In the genomic region with DNA sequence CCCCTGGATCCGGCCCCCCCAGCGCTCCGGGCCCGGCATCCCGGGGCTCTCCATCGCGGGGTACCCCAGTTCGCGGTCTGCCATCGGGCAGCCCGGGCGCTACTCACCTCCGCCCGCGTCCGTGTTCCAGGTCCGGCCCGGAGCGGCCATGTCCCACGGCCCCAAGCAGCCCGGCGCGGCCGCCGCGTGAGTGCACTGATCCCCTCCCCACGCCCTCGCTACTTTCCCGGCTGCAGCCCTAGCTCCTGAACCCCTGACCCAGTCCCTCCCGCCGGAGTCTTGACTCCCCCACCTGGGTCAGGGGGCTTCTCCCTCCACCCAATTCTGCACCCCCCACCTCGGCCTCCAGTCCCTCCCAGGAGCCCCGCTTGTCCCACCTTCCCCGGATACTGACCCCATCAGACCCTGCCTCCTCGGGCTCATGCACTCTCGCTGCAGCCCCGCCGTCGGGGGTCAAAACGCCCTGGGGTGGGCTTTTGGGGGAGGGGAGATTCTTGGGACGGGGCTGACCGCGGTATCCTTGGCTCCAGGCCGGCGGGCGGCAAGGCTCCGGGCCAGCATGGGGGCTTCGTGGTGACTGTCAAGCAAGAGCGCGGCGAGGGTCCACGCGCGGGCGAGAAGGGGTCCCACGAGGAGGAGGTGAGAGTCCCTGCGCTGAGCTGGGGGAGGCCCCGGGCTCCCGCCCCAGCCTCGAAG, we compare ENCODE assay signal across 1 cellular context.
A peak's percentile ranks its signal among the peaks of the same experiment; 100 is the strongest.
TF ChIP-seq lines count a peak whose summit lies in the region.

No MANE protein-coding gene starts in this region.

TF ChIP-seq in HepG2, 621 proteins besides CTCF, POLR2A, EP300 and RAD21:
- TF ChIP-seq, protein P1, sequence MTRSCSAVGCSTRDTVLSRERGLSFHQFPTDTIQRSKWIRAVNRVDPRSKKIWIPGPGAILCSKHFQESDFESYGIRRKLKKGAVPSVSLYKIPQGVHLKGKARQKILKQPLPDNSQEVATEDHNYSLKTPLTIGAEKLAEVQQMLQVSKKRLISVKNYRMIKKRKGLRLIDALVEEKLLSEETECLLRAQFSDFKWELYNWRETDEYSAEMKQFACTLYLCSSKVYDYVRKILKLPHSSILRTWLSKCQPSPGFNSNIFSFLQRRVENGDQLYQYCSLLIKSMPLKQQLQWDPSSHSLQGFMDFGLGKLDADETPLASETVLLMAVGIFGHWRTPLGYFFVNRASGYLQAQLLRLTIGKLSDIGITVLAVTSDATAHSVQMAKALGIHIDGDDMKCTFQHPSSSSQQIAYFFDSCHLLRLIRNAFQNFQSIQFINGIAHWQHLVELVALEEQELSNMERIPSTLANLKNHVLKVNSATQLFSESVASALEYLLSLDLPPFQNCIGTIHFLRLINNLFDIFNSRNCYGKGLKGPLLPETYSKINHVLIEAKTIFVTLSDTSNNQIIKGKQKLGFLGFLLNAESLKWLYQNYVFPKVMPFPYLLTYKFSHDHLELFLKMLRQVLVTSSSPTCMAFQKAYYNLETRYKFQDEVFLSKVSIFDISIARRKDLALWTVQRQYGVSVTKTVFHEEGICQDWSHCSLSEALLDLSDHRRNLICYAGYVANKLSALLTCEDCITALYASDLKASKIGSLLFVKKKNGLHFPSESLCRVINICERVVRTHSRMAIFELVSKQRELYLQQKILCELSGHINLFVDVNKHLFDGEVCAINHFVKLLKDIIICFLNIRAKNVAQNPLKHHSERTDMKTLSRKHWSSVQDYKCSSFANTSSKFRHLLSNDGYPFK (CRISPR knock-in tag; IDR thresholded peaks at IDR 0.05; ENCODE audit: borderline replicate concordance), result 0 out of 2 replicates have a peak, but pooled peaks have one; percentile 29
- TF ChIP-seq ZNF768 (CRISPR knock-in tag; IDR thresholded peaks at IDR 0.05) (peak; percentile 8; the same call in 1 of the 2 replicates), ZNF660 (CRISPR knock-in tag; IDR thresholded peaks at IDR 0.05; ENCODE audit: borderline replicate concordance, low read depth) (no peak), ZNF776 (CRISPR knock-in tag; IDR thresholded peaks at IDR 0.05) (0 out of 2 replicates have a peak, but pooled peaks have one; percentile 57), ZNF235 (CRISPR knock-in tag; IDR thresholded peaks at IDR 0.05; ENCODE audit: borderline replicate concordance) (peak; percentile 64; the same call in 1 of the 2 replicates), SRSF1 (optimal IDR thresholded peaks at IDR 0.05; ENCODE audit: low read depth, low read length) (peak; percentile 45), ZNF121 (CRISPR knock-in tag; IDR thresholded peaks at IDR 0.05) (peak; percentile 98), ZNF33B (CRISPR knock-in tag; IDR thresholded peaks at IDR 0.05) (0 out of 2 replicates have a peak, but pooled peaks have one; percentile 28), PHF8 (CRISPR knock-in tag; IDR thresholded peaks at IDR 0.05) (0 out of 2 replicates have a peak, but pooled peaks have one; percentile 15), ZFP1 (CRISPR knock-in tag; IDR thresholded peaks at IDR 0.05) (no peak), SNAPC2 (CRISPR knock-in tag; IDR thresholded peaks at IDR 0.05) (0 out of 2 replicates have a peak, but pooled peaks have one; percentile 36), HNRNPK (IDR thresholded peaks at IDR 0.05; ENCODE audit: low read depth, low read length, poor library complexity, severe bottlenecking) (peak; percentile 15), TCF12 (IDR thresholded peaks at IDR 0.05) (no peak), TCF12 (CRISPR knock-in tag; IDR thresholded peaks at IDR 0.05) (0 out of 2 replicates have a peak, but pooled peaks have one; percentile 23), ZNF329 (CRISPR knock-in tag; IDR thresholded peaks at IDR 0.05; ENCODE audit: low read depth) (no peak), TAF1 (CRISPR knock-in tag; IDR thresholded peaks at IDR 0.05) (0 out of 2 replicates have a peak, but pooled peaks have one; percentile 21), ZNF546 (CRISPR knock-in tag; conservative IDR thresholded peaks at IDR 0.05) (0 out of 2 replicates have a peak, but pooled peaks have one; percentile 50), ZNF333 (CRISPR knock-in tag; IDR thresholded peaks at IDR 0.05; ENCODE audit: borderline replicate concordance) (0 out of 2 replicates have a peak, but pooled peaks have one; percentile 29), KLF9 (CRISPR knock-in tag; IDR thresholded peaks at IDR 0.05; ENCODE audit: low read depth) (no peak), RBFOX2 (IDR thresholded peaks at IDR 0.05; ENCODE audit: low read depth, low read length) (peak; percentile 54), RXRA (CRISPR knock-in tag; IDR thresholded peaks at IDR 0.05) (peak; percentile 5; the same call in 1 of the 2 replicates), MYC (CRISPR knock-in tag; IDR thresholded peaks at IDR 0.05; ENCODE audit: borderline replicate concordance) (peak; percentile 21; the same call in 1 of the 2 replicates), ZSCAN21 (CRISPR knock-in tag; IDR thresholded peaks at IDR 0.05; ENCODE audit: borderline replicate concordance) (0 out of 2 replicates have a peak, but pooled peaks have one; percentile 42), ZFY (CRISPR knock-in tag; IDR thresholded peaks at IDR 0.05) (peak; percentile 32; the same call in 1 of the 2 replicates), NR2F2 (IDR thresholded peaks at IDR 0.05; ENCODE audit: borderline replicate concordance, low read depth) (no peak), ZNF891 (CRISPR knock-in tag; IDR thresholded peaks at IDR 0.05) (0 out of 2 replicates have a peak, but pooled peaks have one; percentile 18), IRX3 (CRISPR knock-in tag; IDR thresholded peaks at IDR 0.05; ENCODE audit: borderline replicate concordance, low read depth) (0 out of 2 replicates have a peak, but pooled peaks have one; percentile 31), YY1 (IDR thresholded peaks at IDR 0.05; ENCODE audit: insufficient read depth, insufficient replicate concordance, low read depth, low read length) (peak; percentile 57), ZBTB42 (CRISPR knock-in tag; IDR thresholded peaks at IDR 0.05) (0 out of 2 replicates have a peak, but pooled peaks have one; percentile 24), ZNF749 (CRISPR knock-in tag; IDR thresholded peaks at IDR 0.05; ENCODE audit: borderline replicate concordance) (no peak), ZNF777 (CRISPR knock-in tag; IDR thresholded peaks at IDR 0.05) (peak; percentile 52; the same call in 1 of the 2 replicates)
- TF ChIP-seq, protein P2, sequence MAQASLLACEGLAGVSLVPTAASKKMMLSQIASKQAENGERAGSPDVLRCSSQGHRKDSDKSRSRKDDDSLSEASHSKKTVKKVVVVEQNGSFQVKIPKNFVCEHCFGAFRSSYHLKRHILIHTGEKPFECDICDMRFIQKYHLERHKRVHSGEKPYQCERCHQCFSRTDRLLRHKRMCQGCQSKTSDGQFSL (CRISPR knock-in tag; IDR thresholded peaks at IDR 0.05), result no peak; the same call in none of the 2 replicates
- TF ChIP-seq, protein P3, sequence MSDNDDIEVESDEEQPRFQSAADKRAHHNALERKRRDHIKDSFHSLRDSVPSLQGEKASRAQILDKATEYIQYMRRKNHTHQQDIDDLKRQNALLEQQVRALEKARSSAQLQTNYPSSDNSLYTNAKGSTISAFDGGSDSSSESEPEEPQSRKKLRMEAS (IDR thresholded peaks at IDR 0.05), result peak; percentile 9; the same call in 1 of the 2 replicates
- TF ChIP-seq, protein P4, sequence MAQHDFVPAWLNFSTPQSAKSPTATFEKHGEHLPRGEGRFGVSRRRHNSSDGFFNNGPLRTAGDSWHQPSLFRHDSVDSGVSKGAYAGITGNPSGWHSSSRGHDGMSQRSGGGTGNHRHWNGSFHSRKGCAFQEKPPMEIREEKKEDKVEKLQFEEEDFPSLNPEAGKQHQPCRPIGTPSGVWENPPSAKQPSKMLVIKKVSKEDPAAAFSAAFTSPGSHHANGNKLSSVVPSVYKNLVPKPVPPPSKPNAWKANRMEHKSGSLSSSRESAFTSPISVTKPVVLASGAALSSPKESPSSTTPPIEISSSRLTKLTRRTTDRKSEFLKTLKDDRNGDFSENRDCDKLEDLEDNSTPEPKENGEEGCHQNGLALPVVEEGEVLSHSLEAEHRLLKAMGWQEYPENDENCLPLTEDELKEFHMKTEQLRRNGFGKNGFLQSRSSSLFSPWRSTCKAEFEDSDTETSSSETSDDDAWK (CRISPR knock-in tag; IDR thresholded peaks at IDR 0.05), result no peak
- TF ChIP-seq, protein P5, sequence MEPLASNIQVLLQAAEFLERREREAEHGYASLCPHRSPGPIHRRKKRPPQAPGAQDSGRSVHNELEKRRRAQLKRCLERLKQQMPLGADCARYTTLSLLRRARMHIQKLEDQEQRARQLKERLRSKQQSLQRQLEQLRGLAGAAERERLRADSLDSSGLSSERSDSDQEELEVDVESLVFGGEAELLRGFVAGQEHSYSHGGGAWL (CRISPR knock-in tag; IDR thresholded peaks at IDR 0.05), result 0 out of 2 replicates have a peak, but pooled peaks have one; percentile 37
- TF ChIP-seq, protein P6, sequence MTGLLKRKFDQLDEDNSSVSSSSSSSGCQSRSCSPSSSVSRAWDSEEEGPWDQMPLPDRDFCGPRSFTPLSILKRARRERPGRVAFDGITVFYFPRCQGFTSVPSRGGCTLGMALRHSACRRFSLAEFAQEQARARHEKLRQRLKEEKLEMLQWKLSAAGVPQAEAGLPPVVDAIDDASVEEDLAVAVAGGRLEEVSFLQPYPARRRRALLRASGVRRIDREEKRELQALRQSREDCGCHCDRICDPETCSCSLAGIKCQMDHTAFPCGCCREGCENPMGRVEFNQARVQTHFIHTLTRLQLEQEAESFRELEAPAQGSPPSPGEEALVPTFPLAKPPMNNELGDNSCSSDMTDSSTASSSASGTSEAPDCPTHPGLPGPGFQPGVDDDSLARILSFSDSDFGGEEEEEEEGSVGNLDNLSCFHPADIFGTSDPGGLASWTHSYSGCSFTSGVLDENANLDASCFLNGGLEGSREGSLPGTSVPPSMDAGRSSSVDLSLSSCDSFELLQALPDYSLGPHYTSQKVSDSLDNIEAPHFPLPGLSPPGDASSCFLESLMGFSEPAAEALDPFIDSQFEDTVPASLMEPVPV (CRISPR knock-in tag; IDR thresholded peaks at IDR 0.05), result peak; percentile 45; the same call in 1 of the 2 replicates
- TF ChIP-seq, protein P7, sequence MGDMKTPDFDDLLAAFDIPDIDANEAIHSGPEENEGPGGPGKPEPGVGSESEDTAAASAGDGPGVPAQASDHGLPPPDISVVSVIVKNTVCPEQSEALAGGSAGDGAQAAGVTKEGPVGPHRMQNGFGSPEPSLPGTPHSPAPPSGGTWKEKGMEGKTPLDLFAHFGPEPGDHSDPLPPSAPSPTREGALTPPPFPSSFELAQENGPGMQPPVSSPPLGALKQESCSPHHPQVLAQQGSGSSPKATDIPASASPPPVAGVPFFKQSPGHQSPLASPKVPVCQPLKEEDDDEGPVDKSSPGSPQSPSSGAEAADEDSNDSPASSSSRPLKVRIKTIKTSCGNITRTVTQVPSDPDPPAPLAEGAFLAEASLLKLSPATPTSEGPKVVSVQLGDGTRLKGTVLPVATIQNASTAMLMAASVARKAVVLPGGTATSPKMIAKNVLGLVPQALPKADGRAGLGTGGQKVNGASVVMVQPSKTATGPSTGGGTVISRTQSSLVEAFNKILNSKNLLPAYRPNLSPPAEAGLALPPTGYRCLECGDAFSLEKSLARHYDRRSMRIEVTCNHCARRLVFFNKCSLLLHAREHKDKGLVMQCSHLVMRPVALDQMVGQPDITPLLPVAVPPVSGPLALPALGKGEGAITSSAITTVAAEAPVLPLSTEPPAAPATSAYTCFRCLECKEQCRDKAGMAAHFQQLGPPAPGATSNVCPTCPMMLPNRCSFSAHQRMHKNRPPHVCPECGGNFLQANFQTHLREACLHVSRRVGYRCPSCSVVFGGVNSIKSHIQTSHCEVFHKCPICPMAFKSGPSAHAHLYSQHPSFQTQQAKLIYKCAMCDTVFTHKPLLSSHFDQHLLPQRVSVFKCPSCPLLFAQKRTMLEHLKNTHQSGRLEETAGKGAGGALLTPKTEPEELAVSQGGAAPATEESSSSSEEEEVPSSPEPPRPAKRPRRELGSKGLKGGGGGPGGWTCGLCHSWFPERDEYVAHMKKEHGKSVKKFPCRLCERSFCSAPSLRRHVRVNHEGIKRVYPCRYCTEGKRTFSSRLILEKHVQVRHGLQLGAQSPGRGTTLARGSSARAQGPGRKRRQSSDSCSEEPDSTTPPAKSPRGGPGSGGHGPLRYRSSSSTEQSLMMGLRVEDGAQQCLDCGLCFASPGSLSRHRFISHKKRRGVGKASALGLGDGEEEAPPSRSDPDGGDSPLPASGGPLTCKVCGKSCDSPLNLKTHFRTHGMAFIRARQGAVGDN (CRISPR knock-in tag; IDR thresholded peaks at IDR 0.05), result peak; percentile 49
- TF ChIP-seq, protein P8, sequence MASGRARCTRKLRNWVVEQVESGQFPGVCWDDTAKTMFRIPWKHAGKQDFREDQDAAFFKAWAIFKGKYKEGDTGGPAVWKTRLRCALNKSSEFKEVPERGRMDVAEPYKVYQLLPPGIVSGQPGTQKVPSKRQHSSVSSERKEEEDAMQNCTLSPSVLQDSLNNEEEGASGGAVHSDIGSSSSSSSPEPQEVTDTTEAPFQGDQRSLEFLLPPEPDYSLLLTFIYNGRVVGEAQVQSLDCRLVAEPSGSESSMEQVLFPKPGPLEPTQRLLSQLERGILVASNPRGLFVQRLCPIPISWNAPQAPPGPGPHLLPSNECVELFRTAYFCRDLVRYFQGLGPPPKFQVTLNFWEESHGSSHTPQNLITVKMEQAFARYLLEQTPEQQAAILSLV (CRISPR knock-in tag; IDR thresholded peaks at IDR 0.05; ENCODE audit: borderline replicate concordance), result 0 out of 2 replicates have a peak, but pooled peaks have one; percentile 46
